Comparison of ENCODE assay signal across 9 cellular contexts in the genomic region with DNA sequence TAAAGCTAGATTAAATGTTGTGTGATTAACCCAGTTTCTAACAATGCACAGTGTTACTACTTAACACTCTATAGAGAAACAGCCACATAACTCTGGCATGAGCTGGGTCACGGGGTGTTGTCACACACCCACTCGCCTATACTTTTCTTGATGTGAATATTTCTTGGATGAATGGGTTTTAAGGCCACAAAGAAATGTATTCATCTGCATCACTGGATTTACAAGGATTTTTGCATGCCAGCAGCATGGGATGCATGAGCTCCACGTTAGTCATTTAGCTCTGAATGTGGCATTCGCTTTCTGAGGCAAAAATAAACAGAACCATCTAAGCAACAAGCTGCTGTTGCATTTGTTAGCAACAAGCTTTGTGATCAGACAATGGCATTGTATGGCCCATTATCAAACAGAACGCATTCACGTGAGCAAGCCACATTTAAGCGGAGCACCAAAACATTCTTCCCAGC.
DNase-seq lines count a peak whose midpoint lies in the region; TF ChIP-seq lines count a peak whose summit lies in the region.
"Had no signal": no experiment of that assay in that cellular context is flagged by ENCODE, and none has a peak within 500 bp of the region (broad histone marks: within the 10 kb centered on the region; RNA-seq: fewer than 3 reads in every experiment).

No MANE protein-coding gene starts in this region.

- H3K27me3 Mint-ChIP-seq in nephron progenitor cell (ENCODE audit: low read depth, poor library complexity) (no peaks in the 10 kb centered on the region), CD14-positive monocyte (ENCODE audit: low read depth in 3 of 3) (peaks cover 1 to 3% (median 2%) of the 10 kb centered on the region in 3 donors)

- no peaks in the 10 kb centered on the region for H3K9me3 ChIP-seq in thyroid gland
- H3K9me3 ChIP-seq in colonic mucosa, result no peaks in the 10 kb centered on the region

- TF ChIP-seq POLR2A in thyroid gland (IDR thresholded peaks at IDR 0.05), result no peak

- H3K4me1 Mint-ChIP-seq in nephron progenitor cell (peaks cover 9% of the 10 kb centered on the region), CD14-positive monocyte (peaks cover 2% of the 10 kb centered on the region)

- no peaks in the 10 kb centered on the region for H3K9me3 Mint-ChIP-seq in nephron progenitor cell
- no peaks in the 10 kb centered on the region for H3K9me3 Mint-ChIP-seq in CD14-positive monocyte

- WGBS in thyroid gland, 2 donors, result 35 to 47% methylated on average over 7 of the region's 7 CpGs

- H3K4me3 Mint-ChIP-seq in nephron progenitor cell (no peak overlapping the region), CD14-positive monocyte (no peak overlapping the region)

- DNase-seq in NCI-H146 (lab: John Stamatoyannopoulos, UW), result peak; percentile 13
- no peak for DNase-seq in NCI-H146 treated with DMSO at 0.1 percent for 48 hours (lab: John Stamatoyannopoulos, UW; ENCODE audit: unreplicated experiment)
- peak; percentile 92 for DNase-seq in SW480 (ENCODE audit: low spot score)
- peak; percentile 92 for DNase-seq in glomerular visceral epithelial cell (ENCODE audit: extremely low spot score)
- DNase-seq in thyroid gland, result peak; percentile 29 to 52
- no peak for DNase-seq in colonic mucosa
- no peak for DNase-seq in nephron progenitor cell
- no peak for DNase-seq in CD14-positive monocyte (ENCODE audit: low spot score)
- DNase-seq: 8988T had no signal

- H3K27ac ChIP-seq in thyroid gland, result peak overlapping the region; percentile 63 to 70 (median 67)
- H3K27ac ChIP-seq in colonic mucosa, result no peak overlapping the region

- H3K27ac Mint-ChIP-seq in nephron progenitor cell (no peak overlapping the region), CD14-positive monocyte (no peak overlapping the region)

- no peaks in the 10 kb centered on the region for H3K36me3 ChIP-seq in thyroid gland
- no peaks in the 10 kb centered on the region for H3K36me3 ChIP-seq in colonic mucosa

- peaks cover 7% of the 10 kb centered on the region for H3K36me3 Mint-ChIP-seq in nephron progenitor cell (ENCODE audit: low read depth)
- no peaks in the 10 kb centered on the region for H3K36me3 Mint-ChIP-seq in CD14-positive monocyte

- TF ChIP-seq CTCF in thyroid gland (IDR thresholded peaks at IDR 0.05), result no peak
- no peak for TF ChIP-seq CTCF in colonic mucosa (IDR thresholded peaks at IDR 0.05)
- TF ChIP-seq CTCF in nephron progenitor cell (IDR thresholded peaks at IDR 0.05), result no peak
- no peak for TF ChIP-seq CTCF in CD14-positive monocyte (IDR thresholded peaks at IDR 0.05)

- no peak overlapping the region for H3K9ac ChIP-seq in colonic mucosa (ENCODE audit: low read depth in 2 of 2, low read length in 2 of 2)

- H3K27me3 ChIP-seq in thyroid gland (no peaks in the 10 kb centered on the region), colonic mucosa (no peaks in the 10 kb centered on the region)

- H3K4me1 ChIP-seq in thyroid gland (peaks cover 33 to 41% of the 10 kb centered on the region in 2 donors), colonic mucosa (no peaks in the 10 kb centered on the region)

- intact Hi-C loops in thyroid gland (cut with DNase I), result loop anchor here (10.0 kb wide), 1 partner anchor 79 kb away; no protein-coding TSS in a partner anchor
- intact Hi-C loops in colonic mucosa (cut with DNase I), result no loop called here
- intact Hi-C loops in CD14-positive monocyte (cut with micrococcal nuclease), result no loop called here

- H3K4me3 ChIP-seq in thyroid gland (replicated peaks in 1 of 3) (no peak overlapping the region), colonic mucosa (no peak overlapping the region)

Comparison
In these comparisons a context has a peak if more than half of its experiments do, and no peak if none do; other contexts are left out.
1. DNase-seq: peak in NCI-H146 (single experiment), SW480 (single experiment), glomerular visceral epithelial cell (single experiment) and thyroid gland (2 of 2); none in NCI-H146 treated with DMSO at 0.1 percent for 48 hours (single experiment), colonic mucosa (single experiment), nephron progenitor cell (single experiment) and CD14-positive monocyte (single experiment).